In the genomic region with DNA sequence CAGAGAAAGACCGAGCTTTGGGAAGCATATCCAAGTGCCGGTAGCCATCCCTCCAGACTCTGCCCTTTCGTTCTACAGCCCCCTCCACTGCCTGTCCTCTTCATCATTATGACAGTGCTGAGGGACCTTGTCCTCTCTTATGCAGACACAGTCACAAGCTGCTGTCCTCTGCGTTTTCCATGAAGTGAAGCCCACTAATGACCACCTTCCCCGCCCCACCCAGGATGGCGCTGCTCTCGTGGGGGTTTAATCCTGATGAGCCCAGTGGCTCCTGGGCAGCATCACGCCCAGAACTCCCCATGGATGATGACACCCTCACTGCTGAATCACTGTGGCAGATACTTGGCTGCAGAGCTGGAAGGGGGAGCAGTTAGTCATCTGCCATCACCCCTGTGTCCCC, we compare ENCODE assay signal across 28 cellular contexts.
"Had no signal": no experiment of that assay in that cellular context is flagged by ENCODE, and none has a peak within 500 bp of the region (broad histone marks: within the 10 kb centered on the region; RNA-seq: fewer than 3 reads in every experiment).

No MANE protein-coding gene starts in this region.

- H3K4me1 ChIP-seq: stomach, suprapubic skin, testis, tibial artery, tibial nerve, transverse colon, upper lobe of left lung, upper lobe of right lung, uterus, vagina had no signal

- DNase-seq: stimulated activated CD4-positive, alpha-beta T cell treated with anti-CD3 and anti-CD28 coated beads, Interleukin-2, amount 100 ng/mL, for 48 hours; stimulated activated CD4-positive, alpha-beta T cell treated with anti-CD3 and anti-CD28 coated beads, Interleukin-4, amount 100 ng/mL, for 1 hour; stimulated activated CD4-positive, alpha-beta T cell treated with anti-CD3 and anti-CD28 coated beads, Interleukin-4, amount 100 ng/mL, for 24 hours; stimulated activated CD4-positive, alpha-beta T cell treated with anti-CD3 and anti-CD28 coated beads, Interleukin-4, amount 100 ng/mL, for 4 hours; stimulated activated CD8-positive, alpha-beta memory T cell treated with anti-CD3 and anti-CD28 coated beads, Interleukin-4, amount 100 ng/mL, for 48 hours; stimulated activated naive B cell treated with anti-CD40 and anti-IgM and Interleukin-4, amounts not matched to agents 10 μg/mL and 1 μg/mL and 100 μg/mL, for 72 hours; stimulated activated naive CD4-positive, alpha-beta T cell; stimulated activated naive CD4-positive, alpha-beta T cell treated with Interleukin-2 at 50 U/mL for 16 hours; stimulated activated naive CD8-positive, alpha-beta T cell treated with anti-CD3 and anti-CD28 coated beads, Interleukin-15, amount 100 ng/mL, for 72 hours; stimulated activated naive CD8-positive, alpha-beta T cell treated with anti-CD3 and anti-CD28 coated beads, Interleukin-15, Interleukin-2, amounts not matched to agents 100 U/mL and 50 U/mL, for 24 hours; stomach; substantia nigra; thyroid gland; tibial artery; transverse colon; trophoblast cell; upper lobe of left lung; upper lobe of right lung; uterus had no signal

- ATAC-seq: stimulated activated effector memory CD8-positive, alpha-beta T cell treated with anti-CD3 and anti-CD28 coated beads, Interleukin-12 subunit alpha, Interleukin-12 subunit beta, amount 100 ng/mL, for 72 hours; stimulated activated memory B cell treated with anti-CD40 and anti-IgM and Interleukin-4, amounts not matched to agents 10 μg/mL and 1 μg/mL and 100 μg/mL, for 72 hours; stimulated activated naive B cell treated with anti-CD40 and anti-IgM and Interleukin-4, amounts not matched to agents 10 μg/mL and 1 μg/mL and 100 μg/mL, for 72 hours; stimulated activated naive CD8-positive, alpha-beta T cell treated with anti-CD3 and anti-CD28 coated beads, Interleukin-15, amount 100 ng/mL, for 72 hours; stimulated activated naive CD8-positive, alpha-beta T cell treated with anti-CD3 and anti-CD28 coated beads, Interleukin-15, Interleukin-2, amounts not matched to agents 100 U/mL and 50 U/mL, for 24 hours; upper lobe of right lung had no signal

- H3K4me1 Mint-ChIP-seq: stimulated activated effector memory CD8-positive, alpha-beta T cell treated with anti-CD3 and anti-CD28 coated beads, Interleukin-12 subunit alpha, Interleukin-12 subunit beta, amount 100 ng/mL, for 72 hours; stimulated activated memory B cell treated with anti-CD40 and anti-IgM and Interleukin-4, amounts not matched to agents 10 μg/mL and 1 μg/mL and 100 μg/mL, for 72 hours; stimulated activated naive B cell treated with anti-CD40 and anti-IgM and Interleukin-4, amounts not matched to agents 10 μg/mL and 1 μg/mL and 100 μg/mL, for 72 hours; stimulated activated naive CD8-positive, alpha-beta T cell treated with anti-CD3 and anti-CD28 coated beads, Interleukin-15, amount 100 ng/mL, for 72 hours had no signal

- H3K27ac ChIP-seq: stomach, suprapubic skin, testis, thoracic aorta, thyroid gland, tibial artery, tibial nerve, transverse colon, upper lobe of left lung, upper lobe of right lung, uterus, vagina had no signal

- H3K4me3 Mint-ChIP-seq: stimulated activated effector memory CD8-positive, alpha-beta T cell treated with anti-CD3 and anti-CD28 coated beads, Interleukin-12 subunit alpha, Interleukin-12 subunit beta, amount 100 ng/mL, for 72 hours; stimulated activated memory B cell treated with anti-CD40 and anti-IgM and Interleukin-4, amounts not matched to agents 10 μg/mL and 1 μg/mL and 100 μg/mL, for 72 hours; stimulated activated naive B cell treated with anti-CD40 and anti-IgM and Interleukin-4, amounts not matched to agents 10 μg/mL and 1 μg/mL and 100 μg/mL, for 72 hours; stimulated activated naive CD8-positive, alpha-beta T cell treated with anti-CD3 and anti-CD28 coated beads, Interleukin-15, amount 100 ng/mL, for 72 hours; stimulated activated naive CD8-positive, alpha-beta T cell treated with anti-CD3 and anti-CD28 coated beads, Interleukin-15, Interleukin-2, amounts not matched to agents 100 ng/mL and 50 ng/mL, for 24 hours; type B pancreatic cell had no signal

- H3K27ac Mint-ChIP-seq: stimulated activated effector memory CD8-positive, alpha-beta T cell treated with anti-CD3 and anti-CD28 coated beads, Interleukin-12 subunit alpha, Interleukin-12 subunit beta, amount 100 ng/mL, for 72 hours; stimulated activated memory B cell treated with anti-CD40 and anti-IgM and Interleukin-4, amounts not matched to agents 10 μg/mL and 1 μg/mL and 100 μg/mL, for 72 hours; stimulated activated naive B cell treated with anti-CD40 and anti-IgM and Interleukin-4, amounts not matched to agents 10 μg/mL and 1 μg/mL and 100 μg/mL, for 72 hours; stimulated activated naive CD8-positive, alpha-beta T cell treated with anti-CD3 and anti-CD28 coated beads, Interleukin-15, amount 100 ng/mL, for 72 hours; stimulated activated naive CD8-positive, alpha-beta T cell treated with anti-CD3 and anti-CD28 coated beads, Interleukin-15, Interleukin-2, amounts not matched to agents 100 ng/mL and 50 ng/mL, for 24 hours; type B pancreatic cell had no signal

- H3K9me3 Mint-ChIP-seq: stimulated activated effector memory CD8-positive, alpha-beta T cell treated with anti-CD3 and anti-CD28 coated beads, Interleukin-12 subunit alpha, Interleukin-12 subunit beta, amount 100 ng/mL, for 72 hours; stimulated activated memory B cell treated with anti-CD40 and anti-IgM and Interleukin-4, amounts not matched to agents 10 μg/mL and 1 μg/mL and 100 μg/mL, for 72 hours; stimulated activated naive CD8-positive, alpha-beta T cell treated with anti-CD3 and anti-CD28 coated beads, Interleukin-15, amount 100 ng/mL, for 72 hours; stimulated activated naive CD8-positive, alpha-beta T cell treated with anti-CD3 and anti-CD28 coated beads, Interleukin-15, Interleukin-2, amounts not matched to agents 100 ng/mL and 50 ng/mL, for 24 hours had no signal

- H3K4me3 ChIP-seq: stomach, suprapubic skin, testis, thoracic aorta, thyroid gland, tibial artery, tibial nerve, transverse colon, upper lobe of left lung, upper lobe of right lung, uterus, vagina had no signal

- H3K36me3 Mint-ChIP-seq: stimulated activated effector memory CD8-positive, alpha-beta T cell treated with anti-CD3 and anti-CD28 coated beads, Interleukin-12 subunit alpha, Interleukin-12 subunit beta, amount 100 ng/mL, for 72 hours; stimulated activated memory B cell treated with anti-CD40 and anti-IgM and Interleukin-4, amounts not matched to agents 10 μg/mL and 1 μg/mL and 100 μg/mL, for 72 hours; stimulated activated naive B cell treated with anti-CD40 and anti-IgM and Interleukin-4, amounts not matched to agents 10 μg/mL and 1 μg/mL and 100 μg/mL, for 72 hours had no signal

- H3K27me3 ChIP-seq: stomach, suprapubic skin, testis, thyroid gland, tibial artery, tibial nerve, transverse colon, upper lobe of left lung, upper lobe of right lung, uterus, vagina had no signal
